In genomic region chr10:132443605-132443997, GRCh38 we compare ENCODE assay signal across 8 cellular contexts. TPM values are rescaled to one million over a fixed set of nuclear protein-coding genes. Genes with fewer than 3 reads are reported as not detected.
DNase-seq lines count a peak whose midpoint lies in the region; ATAC-seq and TF ChIP-seq lines count a peak whose summit lies in the region.

No MANE protein-coding gene starts in this region.

- no peak overlapping the region for H3K4me3 ChIP-seq in heart right ventricle
- no peak overlapping the region for H3K4me3 ChIP-seq in SU-DHL-6 (ENCODE audit: insufficient read depth, low read length, poor library complexity, severe bottlenecking)

- DNase-seq in heart right ventricle = no peak
- no peak for DNase-seq in cardiac septum (ENCODE audit: low spot score)
- peak; percentile 77 for DNase-seq in activated naive CD4-positive, alpha-beta T cell treated with anti-CD3 and anti-CD28 coated beads, Interleukin-2, amount 10 ng/mL, durations not matched to agents 7 days and 5 days
- DNase-seq in naive B cell = peak; percentile 82
- DNase-seq in epidermal melanocyte (ENCODE audit: insufficient read length, low spot score) = no peak

- H3K27me3 ChIP-seq in heart right ventricle (no peaks in the 10 kb centered on the region), SU-DHL-6 (ENCODE audit: low read length) (no peaks in the 10 kb centered on the region)

- no peaks in the 10 kb centered on the region for H3K27me3 Mint-ChIP-seq in activated naive CD4-positive, alpha-beta T cell treated with anti-CD3 and anti-CD28 coated beads, Interleukin-2, amount 10 ng/mL, durations not matched to agents 7 days and 5 days
- no peaks in the 10 kb centered on the region for H3K27me3 Mint-ChIP-seq in naive B cell

- H3K27ac Mint-ChIP-seq in activated naive CD4-positive, alpha-beta T cell treated with anti-CD3 and anti-CD28 coated beads, Interleukin-2, amount 10 ng/mL, durations not matched to agents 7 days and 5 days = no peak overlapping the region
- peak overlapping the region in 5 of 6 donors; percentile 9 to 98 (median 66) for H3K27ac Mint-ChIP-seq in naive B cell

- H3K9me3 ChIP-seq in heart right ventricle = no peaks in the 10 kb centered on the region
- no peaks in the 10 kb centered on the region for H3K9me3 ChIP-seq in SU-DHL-6 (ENCODE audit: insufficient read depth, low read length)

- H3K27ac ChIP-seq in heart right ventricle (no peak overlapping the region), SU-DHL-6 (ENCODE audit: low read depth, low read length) (no peak overlapping the region)

- peaks cover 44% of the 10 kb centered on the region for H3K4me1 Mint-ChIP-seq in activated naive CD4-positive, alpha-beta T cell treated with anti-CD3 and anti-CD28 coated beads, Interleukin-2, amount 10 ng/mL, durations not matched to agents 7 days and 5 days
- peaks cover 40 to 52% (median 41%) of the 10 kb centered on the region in 3 donors for H3K4me1 Mint-ChIP-seq in naive B cell

- peaks cover 6% of the 10 kb centered on the region for H3K9me3 Mint-ChIP-seq in activated naive CD4-positive, alpha-beta T cell treated with anti-CD3 and anti-CD28 coated beads, Interleukin-2, amount 10 ng/mL, durations not matched to agents 7 days and 5 days
- H3K9me3 Mint-ChIP-seq in naive B cell = no peaks in the 10 kb centered on the region

- no peaks in the 10 kb centered on the region for H3F3A ChIP-seq in SU-DHL-6 (ENCODE audit: insufficient read depth)

- WGBS in heart right ventricle, 2 donors = 47 to 58% methylated on average over 10 of the region's 10 CpGs

- H3K36me3 Mint-ChIP-seq in activated naive CD4-positive, alpha-beta T cell treated with anti-CD3 and anti-CD28 coated beads, Interleukin-2, amount 10 ng/mL, durations not matched to agents 7 days and 5 days = no peaks in the 10 kb centered on the region
- H3K36me3 Mint-ChIP-seq in naive B cell = no peaks in the 10 kb centered on the region

- peak in 6 of 9 donors; percentile 25 to 54 (median 37) for TF ChIP-seq CTCF in heart right ventricle (IDR thresholded peaks at IDR 0.05)
- peak; percentile 13 for TF ChIP-seq CTCF in SU-DHL-6 (IDR thresholded peaks at IDR 0.05; ENCODE audit: insufficient read depth, low read length, poor library complexity, severe bottlenecking)

- H2AFZ ChIP-seq in SU-DHL-6 (ENCODE audit: low read depth, low read length, severe bottlenecking) = no peak overlapping the region

- no peaks in the 10 kb centered on the region for H3K9me2 ChIP-seq in SU-DHL-6 (replicated peaks; ENCODE audit: insufficient read depth, low read length)

- H3K79me2 ChIP-seq in SU-DHL-6 (ENCODE audit: insufficient read depth, low read length) = no peaks in the 10 kb centered on the region

- CTCF ChIA-PET in activated naive CD4-positive, alpha-beta T cell treated with anti-CD3 and anti-CD28 coated beads, Interleukin-2, amount 10 ng/mL, durations not matched to agents 7 days and 5 days (lab: Charles Lee) = interaction anchor here (0.7 to 1.0 kb wide), 3 partner anchors 9 to 212 kb away, joined by 3 to 5 read pairs (median 3); no protein-coding TSS in a partner anchor

- H3K36me3 ChIP-seq in heart right ventricle (no peaks in the 10 kb centered on the region), SU-DHL-6 (ENCODE audit: low read length) (no peaks in the 10 kb centered on the region)

- intact Hi-C loops in heart right ventricle (cut with DNase I) (no loop called here), cardiac septum (cut with DNase I) (no loop called here)

- ATAC-seq in heart right ventricle (no peak), naive B cell (ENCODE audit: low read depth in 2 of 2) (peak; percentile 63 to 73), HG02798 (IDR thresholded peaks at IDR 0.05; ENCODE audit: poor library complexity, unreplicated experiment) (no peak), HG03378 (IDR thresholded peaks at IDR 0.05; ENCODE audit: unreplicated experiment) (no peak)

- no peak overlapping the region for H3K4me3 Mint-ChIP-seq in activated naive CD4-positive, alpha-beta T cell treated with anti-CD3 and anti-CD28 coated beads, Interleukin-2, amount 10 ng/mL, durations not matched to agents 7 days and 5 days
- H3K4me3 Mint-ChIP-seq in naive B cell = peak overlapping the region in 5 of 8 donors; percentile 12 to 71 (median 57)

- no peak overlapping the region for H3K4me2 ChIP-seq in SU-DHL-6 (ENCODE audit: low read depth, low read length, poor library complexity, severe bottlenecking)

- no peak overlapping the region for H3K9ac ChIP-seq in SU-DHL-6 (ENCODE audit: low read length)

- H4K20me1 ChIP-seq in SU-DHL-6 (ENCODE audit: low read depth, low read length) = no peaks in the 10 kb centered on the region

- peaks cover 0 to 41% (median 16%) of the 10 kb centered on the region in 9 donors for H3K4me1 ChIP-seq in heart right ventricle

RNA-seq across cellular contexts. Expression of gene PWWP2B, which starts 46.6 kb away (rescaled TPM):
- total RNA-seq in heart right ventricle = 10 to 100 TPM; 11.1 to 21.3 (median 15.1) TPM
- 10 to 100 TPM; 11.9 to 15.3 TPM for polyA plus RNA-seq in heart right ventricle
- total RNA-seq in cardiac septum = 14.3 TPM
- polyA plus RNA-seq in naive B cell (ENCODE audit: low read depth in 6 of 6) = 10 to 100 TPM in 1 of 6 donors, 1 to 10 TPM in 5; 3.3 to 10.3 (median 6.2) TPM

Comparison
In these comparisons a context has a peak if more than half of its experiments do, and no peak if none do; other contexts are left out.
1. ATAC-seq: peak in naive B cell (2 of 2); none in heart right ventricle (0 of 8), HG02798 (single experiment) and HG03378 (single experiment).
2. DNase-seq: peak in activated naive CD4-positive, alpha-beta T cell treated with anti-CD3 and anti-CD28 coated beads, Interleukin-2, amount 10 ng/mL, durations not matched to agents 7 days and 5 days (single experiment) and naive B cell (single experiment); none in heart right ventricle (0 of 2), cardiac septum (single experiment) and epidermal melanocyte (single experiment).